In genomic region chr17:42120161-42121065, GRCh38 we compare ENCODE assay signal across 6 cellular contexts. TPM values are rescaled to one million over a fixed set of nuclear protein-coding genes. Genes with fewer than 3 reads are reported as not detected.
A peak's percentile ranks its signal among the peaks of the same experiment; 100 is the strongest.
DNase-seq lines count a peak whose midpoint lies in the region; TF ChIP-seq lines count a peak whose summit lies in the region.

No MANE protein-coding gene starts in this region.

- no peaks in the 10 kb centered on the region for H3K9me3 Mint-ChIP-seq in activated naive CD4-positive, alpha-beta T cell treated with anti-CD3 and anti-CD28 coated beads, Interleukin-2, amount 50 U/mL, for 24 hours
- no peaks in the 10 kb centered on the region for H3K9me3 Mint-ChIP-seq in progenitor cell of endocrine pancreas (ENCODE audit: low read depth)

- peaks cover 13% of the 10 kb centered on the region for H3K36me3 Mint-ChIP-seq in activated naive CD4-positive, alpha-beta T cell treated with anti-CD3 and anti-CD28 coated beads, Interleukin-2, amount 50 U/mL, for 24 hours
- H3K36me3 Mint-ChIP-seq in progenitor cell of endocrine pancreas (ENCODE audit: insufficient read depth), result peaks cover 6% of the 10 kb centered on the region

- H3K4me1 Mint-ChIP-seq in activated naive CD4-positive, alpha-beta T cell treated with anti-CD3 and anti-CD28 coated beads, Interleukin-2, amount 50 U/mL, for 24 hours, result peaks cover 35% of the 10 kb centered on the region
- H3K4me1 Mint-ChIP-seq in progenitor cell of endocrine pancreas (ENCODE audit: low read depth), result peaks cover 10% of the 10 kb centered on the region

- DNase-seq in activated naive CD4-positive, alpha-beta T cell (lab: John Stamatoyannopoulos, UW), result no peak
- DNase-seq in choroid plexus epithelial cell (ENCODE audit: low read depth) (no peak), progenitor cell of endocrine pancreas (ENCODE audit: low spot score, unreplicated experiment) (no peak), NOMO-1 (lab: John Stamatoyannopoulos, UW; ENCODE audit: unreplicated experiment in 2 of 2) (no peak)
- DNase-seq in activated effector memory CD4-positive, alpha-beta T cell treated with anti-CD3 and anti-CD28 coated beads, Interleukin-2, amount 50 U/mL, for 16 hours, result no peak

- no peaks in the 10 kb centered on the region for H3K27me3 Mint-ChIP-seq in activated naive CD4-positive, alpha-beta T cell treated with anti-CD3 and anti-CD28 coated beads, Interleukin-2, amount 50 U/mL, for 24 hours
- no peaks in the 10 kb centered on the region for H3K27me3 Mint-ChIP-seq in progenitor cell of endocrine pancreas

- H3K4me3 Mint-ChIP-seq in activated naive CD4-positive, alpha-beta T cell treated with anti-CD3 and anti-CD28 coated beads, Interleukin-2, amount 50 U/mL, for 24 hours, result peak overlapping the region; percentile 78
- peak overlapping the region; percentile 68 for H3K4me3 Mint-ChIP-seq in progenitor cell of endocrine pancreas (ENCODE audit: low read depth)

- TF ChIP-seq CTCF in choroid plexus epithelial cell (conservative IDR thresholded peaks at IDR 0.05; ENCODE audit: low read depth, low read length), result no peak
- no peak for TF ChIP-seq CTCF in progenitor cell of endocrine pancreas (IDR thresholded peaks at IDR 0.05; ENCODE audit: unreplicated experiment)

- peak overlapping the region; percentile 66 for H3K4me3 ChIP-seq in choroid plexus epithelial cell (ENCODE audit: low read depth, low read length)

- H3K27ac Mint-ChIP-seq in activated naive CD4-positive, alpha-beta T cell treated with anti-CD3 and anti-CD28 coated beads, Interleukin-2, amount 50 U/mL, for 24 hours, result peak overlapping the region; percentile 24
- peak overlapping the region; percentile 62 for H3K27ac Mint-ChIP-seq in progenitor cell of endocrine pancreas

RNA-seq across cellular contexts. Expression of gene KAT2A, which starts 0.8 kb away (rescaled TPM):
- 40.1 and 43.2 TPM in 2 replicates for total RNA-seq in progenitor cell of endocrine pancreas

RNA-seq across cellular contexts. Expression of gene HSPB9, which starts 2.2 kb away (rescaled TPM):
- total RNA-seq in progenitor cell of endocrine pancreas, result 0.16 TPM in 1 of 2 replicates, not detected in the other

RNA-seq across cellular contexts. Expression of gene DHX58, which starts 7.9 kb away (rescaled TPM):
- 0.42 and 0.43 TPM in 2 replicates for total RNA-seq in progenitor cell of endocrine pancreas

RNA-seq across cellular contexts. Expression of gene ZNF385C, which starts 22.1 kb away (rescaled TPM):
- 2.7 TPM in 2 replicates for total RNA-seq in progenitor cell of endocrine pancreas

RNA-seq across cellular contexts. Expression of gene RAB5C, which starts 34.4 kb away (rescaled TPM):
- total RNA-seq in progenitor cell of endocrine pancreas, result 68.8 and 70.3 TPM in 2 replicates
